Comparison of ENCODE assay signal across 1 cellular context in the genomic region with DNA sequence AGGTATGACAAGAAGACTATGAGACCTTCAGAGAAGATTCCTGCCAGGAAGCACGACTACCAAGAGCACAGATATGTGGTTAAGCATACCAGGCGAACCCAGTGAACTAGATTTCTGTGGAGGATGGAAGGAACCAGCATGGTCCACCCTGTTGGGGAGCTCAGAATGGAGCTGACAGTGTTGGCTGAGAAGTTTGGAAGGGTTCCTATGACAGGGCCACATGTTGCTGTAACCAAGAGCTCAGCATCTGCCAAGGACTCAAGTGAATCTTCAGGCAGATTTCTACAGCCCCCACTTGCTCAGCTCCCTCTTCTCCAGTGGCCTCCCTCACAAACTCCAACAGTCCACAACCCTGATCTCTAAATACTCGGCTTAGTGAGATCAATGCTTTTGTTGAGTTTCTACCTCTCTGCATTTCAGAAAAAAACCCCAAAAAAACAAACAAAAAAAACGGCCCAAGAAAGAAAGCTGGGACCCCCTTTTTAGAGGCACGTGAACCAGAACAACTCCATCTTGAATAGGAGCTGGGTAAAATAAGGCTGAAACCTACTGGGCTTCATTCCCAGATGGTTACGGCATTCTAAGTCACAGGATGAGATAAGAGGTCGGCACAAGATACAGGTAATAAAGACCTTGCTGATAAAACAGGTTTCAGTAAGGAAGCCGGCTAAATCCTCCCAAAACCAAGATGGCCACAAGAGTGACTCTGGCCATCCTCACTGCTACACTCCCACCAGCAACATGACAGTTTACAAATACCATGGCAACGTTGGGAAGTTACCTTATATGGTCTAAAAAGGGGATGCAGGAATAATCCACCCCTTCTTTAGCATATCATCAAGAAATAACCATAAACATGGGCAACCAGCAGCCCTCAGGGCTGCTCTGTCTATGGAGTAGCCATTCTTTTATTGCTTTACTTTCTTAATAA.
TF ChIP-seq lines count a peak whose summit lies in the region.

No MANE protein-coding gene starts in this region.

TF ChIP-seq in K562, 482 proteins besides CTCF, POLR2A, EP300 and RAD21 (continued from another document and continues in another):
- no peak for TF ChIP-seq KLF1 (tag; IDR thresholded peaks at IDR 0.05)
- TF ChIP-seq ZNF766 (CRISPR knock-in tag; conservative IDR thresholded peaks at IDR 0.05) = peak; percentile 95
- TF ChIP-seq IRF2 (CRISPR knock-in tag; IDR thresholded peaks at IDR 0.05) = no peak
- TF ChIP-seq ID3 (CRISPR knock-in tag; IDR thresholded peaks at IDR 0.05) = peak; percentile 33; the same call in 1 of the 2 replicates
- TF ChIP-seq ID3 (tag; IDR thresholded peaks at IDR 0.05) = peak; percentile 95
- no peak for TF ChIP-seq HMGN3 (IDR thresholded peaks at IDR 0.05; ENCODE audit: borderline replicate concordance, extremely low read depth, insufficient read length, low read depth, low read length)
- TF ChIP-seq U2AF1 (optimal IDR thresholded peaks at IDR 0.05; ENCODE audit: low read depth, low read length) = no peak
- no peak for TF ChIP-seq MXI1 (IDR thresholded peaks at IDR 0.05; ENCODE audit: low read depth, low read length)
- no peak for TF ChIP-seq ZNF407 (IDR thresholded peaks at IDR 0.05; ENCODE audit: low read depth)
- TF ChIP-seq NR2C1 (IDR thresholded peaks at IDR 0.05) = no peak
- TF ChIP-seq NR2C1 (tag; IDR thresholded peaks at IDR 0.05) = peak; percentile 59
- no peak for TF ChIP-seq CHCHD3 (CRISPR knock-in tag; IDR thresholded peaks at IDR 0.05)
- TF ChIP-seq, protein P1, sequence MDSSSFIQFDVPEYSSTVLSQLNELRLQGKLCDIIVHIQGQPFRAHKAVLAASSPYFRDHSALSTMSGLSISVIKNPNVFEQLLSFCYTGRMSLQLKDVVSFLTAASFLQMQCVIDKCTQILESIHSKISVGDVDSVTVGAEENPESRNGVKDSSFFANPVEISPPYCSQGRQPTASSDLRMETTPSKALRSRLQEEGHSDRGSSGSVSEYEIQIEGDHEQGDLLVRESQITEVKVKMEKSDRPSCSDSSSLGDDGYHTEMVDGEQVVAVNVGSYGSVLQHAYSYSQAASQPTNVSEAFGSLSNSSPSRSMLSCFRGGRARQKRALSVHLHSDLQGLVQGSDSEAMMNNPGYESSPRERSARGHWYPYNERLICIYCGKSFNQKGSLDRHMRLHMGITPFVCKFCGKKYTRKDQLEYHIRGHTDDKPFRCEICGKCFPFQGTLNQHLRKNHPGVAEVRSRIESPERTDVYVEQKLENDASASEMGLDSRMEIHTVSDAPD (CRISPR knock-in tag; IDR thresholded peaks at IDR 0.05) = peak; percentile 33; the same call in 1 of the 2 replicates
- TF ChIP-seq ZKSCAN3 (CRISPR knock-in tag; IDR thresholded peaks at IDR 0.05) = no peak
- TF ChIP-seq ATF1 (CRISPR knock-in tag; IDR thresholded peaks at IDR 0.05) = no peak
- no peak for TF ChIP-seq ATF1 (tag; IDR thresholded peaks at IDR 0.05)
- no peak for TF ChIP-seq BRF1 (IDR thresholded peaks at IDR 0.05; ENCODE audit: borderline replicate concordance, extremely low read depth, insufficient read length)
- no peak for TF ChIP-seq HDGF (IDR thresholded peaks at IDR 0.05)
- no peak for TF ChIP-seq SREBF1 (IDR thresholded peaks at IDR 0.05; ENCODE audit: borderline replicate concordance, low read depth, low read length)
- TF ChIP-seq ETV6 (IDR thresholded peaks at IDR 0.05; ENCODE audit: borderline replicate concordance in 1 of 2, low read depth in 2 of 2, low read length in 1 of 2) = no peak
- no peak for TF ChIP-seq ETV6 (CRISPR knock-in tag; IDR thresholded peaks at IDR 0.05; ENCODE audit: borderline replicate concordance)
- peak; percentile 92 for TF ChIP-seq ZNF311 (CRISPR knock-in tag; IDR thresholded peaks at IDR 0.05)
- TF ChIP-seq, protein P2, sequence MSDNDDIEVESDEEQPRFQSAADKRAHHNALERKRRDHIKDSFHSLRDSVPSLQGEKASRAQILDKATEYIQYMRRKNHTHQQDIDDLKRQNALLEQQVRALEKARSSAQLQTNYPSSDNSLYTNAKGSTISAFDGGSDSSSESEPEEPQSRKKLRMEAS (CRISPR knock-in tag; IDR thresholded peaks at IDR 0.05) = no peak
- peak; percentile 42; the same call in 1 of the 2 replicates for TF ChIP-seq GABPA (tag; conservative IDR thresholded peaks at IDR 0.05; ENCODE audit: low read depth)
- peak; percentile 88; the same call in 1 of the 2 replicates for TF ChIP-seq ZNF165 (CRISPR knock-in tag; IDR thresholded peaks at IDR 0.05; ENCODE audit: borderline replicate concordance)
- TF ChIP-seq, protein P3, sequence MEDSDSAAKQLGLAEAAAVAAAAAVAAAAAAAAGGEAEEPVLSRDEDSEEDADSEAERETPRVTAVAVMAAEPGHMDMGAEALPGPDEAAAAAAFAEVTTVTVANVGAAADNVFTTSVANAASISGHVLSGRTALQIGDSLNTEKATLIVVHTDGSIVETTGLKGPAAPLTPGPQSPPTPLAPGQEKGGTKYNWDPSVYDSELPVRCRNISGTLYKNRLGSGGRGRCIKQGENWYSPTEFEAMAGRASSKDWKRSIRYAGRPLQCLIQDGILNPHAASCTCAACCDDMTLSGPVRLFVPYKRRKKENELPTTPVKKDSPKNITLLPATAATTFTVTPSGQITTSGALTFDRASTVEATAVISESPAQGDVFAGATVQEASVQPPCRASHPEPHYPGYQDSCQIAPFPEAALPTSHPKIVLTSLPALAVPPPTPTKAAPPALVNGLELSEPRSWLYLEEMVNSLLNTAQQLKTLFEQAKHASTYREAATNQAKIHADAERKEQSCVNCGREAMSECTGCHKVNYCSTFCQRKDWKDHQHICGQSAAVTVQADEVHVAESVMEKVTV (CRISPR knock-in tag; IDR thresholded peaks at IDR 0.05) = no peak
- TF ChIP-seq PCBP1 (IDR thresholded peaks at IDR 0.05; ENCODE audit: low read depth, low read length, poor library complexity, severe bottlenecking) = no peak
- TF ChIP-seq, protein P4, sequence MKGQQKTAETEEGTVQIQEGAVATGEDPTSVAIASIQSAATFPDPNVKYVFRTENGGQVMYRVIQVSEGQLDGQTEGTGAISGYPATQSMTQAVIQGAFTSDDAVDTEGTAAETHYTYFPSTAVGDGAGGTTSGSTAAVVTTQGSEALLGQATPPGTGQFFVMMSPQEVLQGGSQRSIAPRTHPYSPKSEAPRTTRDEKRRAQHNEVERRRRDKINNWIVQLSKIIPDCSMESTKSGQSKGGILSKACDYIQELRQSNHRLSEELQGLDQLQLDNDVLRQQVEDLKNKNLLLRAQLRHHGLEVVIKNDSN (CRISPR knock-in tag; IDR thresholded peaks at IDR 0.05) = no peak
- TF ChIP-seq ETS2 (tag; IDR thresholded peaks at IDR 0.05; ENCODE audit: borderline replicate concordance, poor library complexity, severe bottlenecking) = no peak
- TF ChIP-seq HEY1 (CRISPR knock-in tag; IDR thresholded peaks at IDR 0.05; ENCODE audit: borderline replicate concordance) = no peak
- TF ChIP-seq SP2 (IDR thresholded peaks at IDR 0.05; ENCODE audit: extremely low read depth, low read depth, low read length, poor library complexity, severe bottlenecking) = no peak
- no peak for TF ChIP-seq CSDE1 (IDR thresholded peaks at IDR 0.05)
- no peak for TF ChIP-seq ZNF780A (CRISPR knock-in tag; IDR thresholded peaks at IDR 0.05)
- TF ChIP-seq ESRRA (IDR thresholded peaks at IDR 0.05; ENCODE audit: borderline replicate concordance, low read depth) = no peak
- peak; percentile 59; the same call in 1 of the 2 replicates for TF ChIP-seq ZNF444 (CRISPR knock-in tag; IDR thresholded peaks at IDR 0.05)
- TF ChIP-seq ZNF239 (CRISPR knock-in tag; IDR thresholded peaks at IDR 0.05) = peak; percentile 75
- TF ChIP-seq ZNF592 (IDR thresholded peaks at IDR 0.05) = peak; percentile 85
